Comparison of ENCODE assay signal across 1 cellular context in genomic region chr9:25917593-25918426, GRCh38.
TF ChIP-seq lines count a peak whose summit lies in the region.

No MANE protein-coding gene starts in this region.

TF ChIP-seq in HepG2, 621 proteins besides CTCF, POLR2A, EP300 and RAD21:
- TF ChIP-seq, protein P1, sequence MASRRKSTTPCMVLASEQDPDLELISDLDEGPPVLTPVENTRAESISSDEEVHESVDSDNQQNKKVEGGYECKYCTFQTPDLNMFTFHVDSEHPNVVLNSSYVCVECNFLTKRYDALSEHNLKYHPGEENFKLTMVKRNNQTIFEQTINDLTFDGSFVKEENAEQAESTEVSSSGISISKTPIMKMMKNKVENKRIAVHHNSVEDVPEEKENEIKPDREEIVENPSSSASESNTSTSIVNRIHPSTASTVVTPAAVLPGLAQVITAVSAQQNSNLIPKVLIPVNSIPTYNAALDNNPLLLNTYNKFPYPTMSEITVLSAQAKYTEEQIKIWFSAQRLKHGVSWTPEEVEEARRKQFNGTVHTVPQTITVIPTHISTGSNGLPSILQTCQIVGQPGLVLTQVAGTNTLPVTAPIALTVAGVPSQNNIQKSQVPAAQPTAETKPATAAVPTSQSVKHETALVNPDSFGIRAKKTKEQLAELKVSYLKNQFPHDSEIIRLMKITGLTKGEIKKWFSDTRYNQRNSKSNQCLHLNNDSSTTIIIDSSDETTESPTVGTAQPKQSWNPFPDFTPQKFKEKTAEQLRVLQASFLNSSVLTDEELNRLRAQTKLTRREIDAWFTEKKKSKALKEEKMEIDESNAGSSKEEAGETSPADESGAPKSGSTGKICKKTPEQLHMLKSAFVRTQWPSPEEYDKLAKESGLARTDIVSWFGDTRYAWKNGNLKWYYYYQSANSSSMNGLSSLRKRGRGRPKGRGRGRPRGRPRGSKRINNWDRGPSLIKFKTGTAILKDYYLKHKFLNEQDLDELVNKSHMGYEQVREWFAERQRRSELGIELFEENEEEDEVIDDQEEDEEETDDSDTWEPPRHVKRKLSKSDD (CRISPR knock-in tag; IDR thresholded peaks at IDR 0.05; ENCODE audit: low read depth): no peak
- 0 out of 2 replicates have a peak, but pooled peaks have one; percentile 7 for TF ChIP-seq CEBPB (IDR thresholded peaks at IDR 0.05; ENCODE audit: borderline replicate concordance, low read depth, low read length)
